Comparison of ENCODE assay signal across 13 cellular contexts in genomic region chr17:17792143-17792550, GRCh38. TPM values are rescaled to one million over a fixed set of nuclear protein-coding genes. Genes with fewer than 3 reads are reported as not detected.
A peak's percentile ranks its signal among the peaks of the same experiment; 100 is the strongest.
DNase-seq lines count a peak whose midpoint lies in the region; ATAC-seq and TF ChIP-seq lines count a peak whose summit lies in the region.
"Had no signal": no experiment of that assay in that cellular context is flagged by ENCODE, and none has a peak within 500 bp of the region (broad histone marks: within the 10 kb centered on the region; RNA-seq: fewer than 3 reads in every experiment).

No MANE protein-coding gene starts in this region.

- H3K27me3 Mint-ChIP-seq in activated B cell treated with CpG ODN at 0.5 μM for 24 hours (no peaks in the 10 kb centered on the region), immature natural killer cell (ENCODE audit: low read depth in 3 of 3) (peaks cover 0 to 2% (median 0%) of the 10 kb centered on the region in 3 donors)

- CTCF ChIA-PET in activated B cell treated with CpG ODN at 0.5 μM for 24 hours (lab: Charles Lee): no interaction called here

- no peaks in the 10 kb centered on the region for H3K27me3 ChIP-seq in vagina
- H3K27me3 ChIP-seq: brain microvascular endothelial cell, testis had no signal

- no peak for TF ChIP-seq CTCF in activated B cell treated with CpG ODN at 0.5 μM for 24 hours (IDR thresholded peaks at IDR 0.05)
- no peak for TF ChIP-seq CTCF in vagina (IDR thresholded peaks at IDR 0.05)

- H3K4me3 ChIP-seq in vagina: peak overlapping the region in 1 of 2 donors; percentile 29
- H3K4me3 ChIP-seq: psoas muscle, testis had no signal

- POLR2A ChIA-PET in activated B cell treated with CpG ODN at 0.5 μM for 24 hours (lab: Charles Lee): interaction anchor here (0.6 kb wide), 1 partner anchor 110 kb away, joined by 3 read pairs; no protein-coding TSS in a partner anchor

- H3K9me3 Mint-ChIP-seq in activated B cell treated with CpG ODN at 0.5 μM for 24 hours: no peaks in the 10 kb centered on the region
- H3K9me3 Mint-ChIP-seq in immature natural killer cell: no peaks in the 10 kb centered on the region
- H3K9me3 Mint-ChIP-seq: CD14-positive monocyte had no signal

- H3K4me3 Mint-ChIP-seq in activated B cell treated with CpG ODN at 0.5 μM for 24 hours (peak overlapping the region; percentile 38), immature natural killer cell (peak overlapping the region; percentile 71 to 85 (median 73))

- DNase-seq in Right ventricle myocardium superior (no peak), cardiac septum (ENCODE audit: low spot score) (no peak), activated B cell treated with CpG ODN at 0.5 μM for 24 hours (no peak), immature natural killer cell (peak in 1 of 3 donors; percentile 14), vagina (ENCODE audit: extremely low spot score in 2 of 2) (no peak), NCI-H187 (lab: John Stamatoyannopoulos, UW) (no peak)
- DNase-seq: NK-92 treated with Interleukin-12 subunit alpha and Interleukin-12 subunit beta, amount 100 ng/mL, for 24 hours had no signal

- intact Hi-C loops in Right ventricle myocardium superior (cut with DNase I): no loop called here
- intact Hi-C loops in cardiac septum (cut with DNase I): no loop called here
- intact Hi-C loops in activated B cell treated with CpG ODN at 0.5 μM for 24 hours (cut with micrococcal nuclease): no loop called here
- intact Hi-C loops in vagina (cut with DNase I): no loop called here

- H3K27ac Mint-ChIP-seq in activated B cell treated with CpG ODN at 0.5 μM for 24 hours: no peak overlapping the region
- H3K27ac Mint-ChIP-seq in immature natural killer cell: peak overlapping the region; percentile 77 to 95 (median 89)

- H3K36me3 Mint-ChIP-seq in activated B cell treated with CpG ODN at 0.5 μM for 24 hours (ENCODE audit: low read depth) (peaks cover 25% of the 10 kb centered on the region), immature natural killer cell (no peaks in the 10 kb centered on the region)

- no peak for TF ChIP-seq POLR2A in vagina (IDR thresholded peaks at IDR 0.05)

- peaks cover 41% of the 10 kb centered on the region for H3K4me1 ChIP-seq in vagina

- H3K9me3 ChIP-seq in vagina: no peaks in the 10 kb centered on the region
- H3K9me3 ChIP-seq: psoas muscle, testis had no signal

- peak overlapping the region; percentile 77 for H3K27ac ChIP-seq in vagina
- H3K27ac ChIP-seq: brain microvascular endothelial cell, psoas muscle had no signal

- H3K4me1 Mint-ChIP-seq in activated B cell treated with CpG ODN at 0.5 μM for 24 hours (peaks cover 19% of the 10 kb centered on the region), immature natural killer cell (peaks cover 27 to 32% of the 10 kb centered on the region in 2 donors)

- ATAC-seq in Right ventricle myocardium superior (ENCODE audit: poor library complexity) (peak; percentile 1), activated B cell treated with CpG ODN at 0.5 μM for 24 hours (ENCODE audit: low read depth) (no peak), GM21576 (IDR thresholded peaks at IDR 0.05; ENCODE audit: unreplicated experiment) (no peak), GM18511 (IDR thresholded peaks at IDR 0.05; ENCODE audit: unreplicated experiment) (no peak)

- peaks cover 0 to 37% of the 10 kb centered on the region in 2 donors for H3K36me3 ChIP-seq in vagina

RNA-seq across cellular contexts. Expression of gene SREBF1, which starts 44.6 kb away (rescaled TPM):
- total RNA-seq in Right ventricle myocardium superior: 14.7 TPM
- total RNA-seq in cardiac septum: 17.1 TPM
- total RNA-seq in activated B cell treated with CpG ODN at 0.5 μM for 24 hours: 16.7 and 19.7 TPM in 2 replicates
- 10 to 100 TPM in 1 of 3 donors, 1 to 10 TPM in 2; 2.9 to 13.4 (median 4.4) TPM for polyA plus RNA-seq in immature natural killer cell
- total RNA-seq in vagina: 84.0 TPM
